Comparison of ENCODE assay signal across 18 cellular contexts in the genomic region with DNA sequence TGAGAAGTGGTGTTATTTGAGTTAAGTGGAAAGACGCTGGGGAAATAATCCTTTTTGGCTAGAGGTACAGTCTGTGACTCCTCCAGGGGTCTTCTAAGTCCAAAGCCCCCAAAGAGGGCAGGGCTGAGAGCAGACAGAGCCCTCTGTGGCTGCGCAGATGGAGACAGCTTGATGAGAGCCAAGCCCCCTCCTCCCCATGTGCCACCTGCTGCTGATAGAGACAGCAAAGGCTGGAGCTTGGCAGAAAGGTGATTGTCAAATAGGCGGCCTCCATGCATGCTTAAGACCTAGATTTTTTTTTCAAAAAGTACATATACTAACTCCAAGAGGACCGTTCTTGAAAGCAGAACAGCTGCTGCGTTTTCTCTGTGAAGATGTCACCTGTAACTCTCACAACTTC.
A peak's percentile ranks its signal among the peaks of the same experiment; 100 is the strongest.
DNase-seq lines count a peak whose midpoint lies in the region; ATAC-seq and TF ChIP-seq lines count a peak whose summit lies in the region.
"Had no signal": no experiment of that assay in that cellular context is flagged by ENCODE, and none has a peak within 500 bp of the region (broad histone marks: within the 10 kb centered on the region; RNA-seq: fewer than 3 reads in every experiment).

No MANE protein-coding gene starts in this region.

- H3K4me3 Mint-ChIP-seq in osteocyte (ENCODE audit: unreplicated experiment) (no peak overlapping the region), progenitor cell of endocrine pancreas (ENCODE audit: low read depth) (no peak overlapping the region)
- H3K4me3 Mint-ChIP-seq: T-helper 17 cell had no signal

- H3K27me3 Mint-ChIP-seq in osteocyte (ENCODE audit: unreplicated experiment) (peaks cover 55% of the 10 kb centered on the region), progenitor cell of endocrine pancreas (peaks cover 41% of the 10 kb centered on the region)

- H3K9me3 Mint-ChIP-seq in osteocyte (ENCODE audit: unreplicated experiment) (no peaks in the 10 kb centered on the region), progenitor cell of endocrine pancreas (ENCODE audit: low read depth) (no peaks in the 10 kb centered on the region)

- TF ChIP-seq CTCF in VCaP (conservative IDR thresholded peaks at IDR 0.05), result no peak
- no peak for TF ChIP-seq CTCF in osteocyte (IDR thresholded peaks at IDR 0.05)
- TF ChIP-seq CTCF in progenitor cell of endocrine pancreas (IDR thresholded peaks at IDR 0.05; ENCODE audit: unreplicated experiment), result no peak

- H3K36me3 Mint-ChIP-seq in osteocyte (ENCODE audit: unreplicated experiment), result no peaks in the 10 kb centered on the region
- H3K36me3 Mint-ChIP-seq in progenitor cell of endocrine pancreas (ENCODE audit: insufficient read depth), result no peaks in the 10 kb centered on the region

- DNase-seq in G401 (ENCODE audit: low spot score) (peak; percentile 70), NCI-H1694 treated with DMSO at 0.1 percent for 48 hours (lab: John Stamatoyannopoulos, UW) (peak; percentile 91), osteocyte (ENCODE audit: extremely low spot score, unreplicated experiment) (peak; percentile 48), progenitor cell of endocrine pancreas (ENCODE audit: low spot score, unreplicated experiment) (no peak)
- DNase-seq: ACHN; DND-41; HCEC 1CT; NCI-H1417; NCI-H1930; NCI-H510A treated with DMSO at 0.1 percent for 48 hours; NK-92 treated with Interleukin-12 subunit alpha and Interleukin-12 subunit beta, amount 100 ng/mL, for 24 hours; T-helper 17 cell had no signal

- peak overlapping the region; percentile 97 for H3K27ac ChIP-seq in VCaP
- H3K27ac ChIP-seq: GM23248 had no signal

- ATAC-seq in HG02852 (IDR thresholded peaks at IDR 0.05; ENCODE audit: unreplicated experiment), result no peak
- no peak for ATAC-seq in GM18873 (IDR thresholded peaks at IDR 0.05; ENCODE audit: low FRiP score, unreplicated experiment)
- ATAC-seq: K562, Right ventricle myocardium inferior, T-helper 17 cell had no signal

- in situ Hi-C loops in G401 (cut with HindIII; ENCODE audit: low sequenced_read_pairs), result no loop called here

- H3K27ac Mint-ChIP-seq in osteocyte (ENCODE audit: unreplicated experiment) (no peak overlapping the region), progenitor cell of endocrine pancreas (no peak overlapping the region)
- H3K27ac Mint-ChIP-seq: T-helper 17 cell had no signal

- H3K4me1 Mint-ChIP-seq in osteocyte (ENCODE audit: unreplicated experiment) (no peaks in the 10 kb centered on the region), progenitor cell of endocrine pancreas (ENCODE audit: low read depth) (peaks cover 23% of the 10 kb centered on the region)
